ENCODE assay signal across 9 cellular contexts in genomic region chr14:90381011-90381790, GRCh38. TPM values are rescaled to one million over a fixed set of nuclear protein-coding genes. Genes with fewer than 3 reads are reported as not detected.
A peak's percentile ranks its signal among the peaks of the same experiment; 100 is the strongest.
DNase-seq lines count a peak whose midpoint lies in the region; ATAC-seq and TF ChIP-seq lines count a peak whose summit lies in the region.
"Had no signal": no experiment of that assay in that cellular context is flagged by ENCODE, and none has a peak within 500 bp of the region (broad histone marks: within the 10 kb centered on the region; RNA-seq: fewer than 3 reads in every experiment).

No MANE protein-coding gene starts in this region.

- CTCF ChIA-PET in T-cell (lab: Charles Lee) = interaction anchor here in 1 of 2 donors (0.7 to 2.7 kb wide), 5 partner anchors 9 to 80 kb away, joined by 3 to 23 read pairs (median 3); no protein-coding TSS in a partner anchor

- intact Hi-C loops in CD14-positive monocyte (cut with micrococcal nuclease) = loop anchor here (5.0 to 10.0 kb wide), 5 partner anchors 49 to 426 kb away; partner anchors contain the start of genes NRDE2 (in 2 of the 2), EFCAB11 (in 1 of the 2), PSMC1 (in 1 of the 2) and TDP1 (in 1 of the 2)

- H3K9me2 ChIP-seq in DOHH2 (replicated peaks; ENCODE audit: control insufficient read depth, low read length) = no peaks in the 10 kb centered on the region

- no peaks in the 10 kb centered on the region for H3K9me3 ChIP-seq in DOHH2 (ENCODE audit: control insufficient read depth, insufficient read depth, low read length)

- H3K4me1 Mint-ChIP-seq in CD14-positive monocyte (peaks cover 14% of the 10 kb centered on the region), T-cell (peaks cover 0 to 23% (median 18%) of the 10 kb centered on the region in 3 donors)

- H3K4me1 ChIP-seq in DOHH2 (ENCODE audit: control insufficient read depth, low read length) = peaks cover 27% of the 10 kb centered on the region

- H3K4me2 ChIP-seq in DOHH2 (ENCODE audit: low read length) = peak overlapping the region; percentile 79

- no peaks in the 10 kb centered on the region for H3K36me3 Mint-ChIP-seq in CD14-positive monocyte
- H3K36me3 Mint-ChIP-seq in T-cell = no peaks in the 10 kb centered on the region

- POLR2A ChIA-PET in T-cell (lab: Charles Lee) = interaction anchor here in 1 of 2 donors (0.6 to 2.2 kb wide), 5 partner anchors 16 to 81 kb away, joined by 3 to 25 read pairs (median 5); partner anchors contain the start of gene NRDE2

- DNase-seq in NCI-H524 treated with DMSO at 0.1 percent for 48 hours (lab: John Stamatoyannopoulos, UW) (peak; percentile 41), fibroblast of pulmonary artery (ENCODE audit: low read depth) (peak; percentile 23), nucleus accumbens (lab: John Stamatoyannopoulos, UW) (peak in 47 of 56 donors; percentile 17 to 83 (median 58)), CD14-positive monocyte (ENCODE audit: low spot score) (no peak), T-cell (no peak)

- H3K27me3 Mint-ChIP-seq in CD14-positive monocyte (ENCODE audit: low read depth in 3 of 3) (peaks cover 0 to 5% (median 1%) of the 10 kb centered on the region in 3 donors), T-cell (no peaks in the 10 kb centered on the region)

- H3K4me3 ChIP-seq in DOHH2 (ENCODE audit: low read length) (peak overlapping the region; percentile 84), fibroblast of pulmonary artery (replicated peaks; ENCODE audit: low read depth, low read length) (no peak overlapping the region)

- no peaks in the 10 kb centered on the region for H3K36me3 ChIP-seq in DOHH2 (ENCODE audit: control insufficient read depth, low read length)

- H3K4me3 Mint-ChIP-seq in CD14-positive monocyte (no peak overlapping the region), T-cell (no peak overlapping the region)

- TF ChIP-seq CTCF in DOHH2 (IDR thresholded peaks at IDR 0.05; ENCODE audit: low read depth, low read length, poor library complexity, severe bottlenecking) = no peak
- TF ChIP-seq CTCF in fibroblast of pulmonary artery (IDR thresholded peaks at IDR 0.05; ENCODE audit: low read length, missing control alignments) = no peak
- no peak for TF ChIP-seq CTCF in CD14-positive monocyte (IDR thresholded peaks at IDR 0.05)

- no peak overlapping the region for H3K27ac Mint-ChIP-seq in CD14-positive monocyte
- H3K27ac Mint-ChIP-seq in T-cell = peak overlapping the region in 1 of 2 donors; percentile 44

- H3K27me3 ChIP-seq in DOHH2 (ENCODE audit: control insufficient read depth, low read length) = no peaks in the 10 kb centered on the region

- no peak for ATAC-seq in GM19397 (IDR thresholded peaks at IDR 0.05; ENCODE audit: unreplicated experiment)
- ATAC-seq in HG03565 (IDR thresholded peaks at IDR 0.05; ENCODE audit: unreplicated experiment) = no peak
- no peak for ATAC-seq in T-cell (replicated peaks in 1 of 4)
- ATAC-seq: esophagus mucosa had no signal

- no peaks in the 10 kb centered on the region for H4K20me1 ChIP-seq in DOHH2 (ENCODE audit: control insufficient read depth, insufficient read depth, low read depth, low read length)

- H3K9me3 Mint-ChIP-seq in CD14-positive monocyte (no peaks in the 10 kb centered on the region), T-cell (no peaks in the 10 kb centered on the region)

- no peak overlapping the region for H3K27ac ChIP-seq in DOHH2 (ENCODE audit: low read depth, low read length)

- H3F3A ChIP-seq in DOHH2 (ENCODE audit: control insufficient read depth, insufficient read depth) = 0 out of 2 replicates have a peak, but pooled peaks cover 3% of the 10 kb centered on the region

- H3K79me2 ChIP-seq in DOHH2 (ENCODE audit: control insufficient read depth, low read length) = no peaks in the 10 kb centered on the region

RNA-seq across cellular contexts. Expression of gene CALM1, which starts 15.6 kb away (rescaled TPM):
- polyA plus RNA-seq in CD14-positive monocyte = 100 to 1,000 TPM; 906 to 912 TPM
- total RNA-seq in T-cell = 100 to 1,000 TPM; 642 to 952 (median 674) TPM

RNA-seq across cellular contexts. Expression of gene NRDE2, which starts 49.5 kb away (rescaled TPM):
- polyA plus RNA-seq in CD14-positive monocyte = 1 to 10 TPM; 4.7 to 6.7 TPM
- total RNA-seq in T-cell = 10 to 100 TPM; 20.5 to 26.7 (median 23.1) TPM

Comparison
In these comparisons a context has a peak if more than half of its experiments do, and no peak if none do; other contexts are left out.
1. DNase-seq: peak in NCI-H524 treated with DMSO at 0.1 percent for 48 hours (single experiment), fibroblast of pulmonary artery (single experiment) and nucleus accumbens (47 of 56); none in CD14-positive monocyte (single experiment) and T-cell (0 of 34).